ENCODE assay signal across 20 cellular contexts in the genomic region with DNA sequence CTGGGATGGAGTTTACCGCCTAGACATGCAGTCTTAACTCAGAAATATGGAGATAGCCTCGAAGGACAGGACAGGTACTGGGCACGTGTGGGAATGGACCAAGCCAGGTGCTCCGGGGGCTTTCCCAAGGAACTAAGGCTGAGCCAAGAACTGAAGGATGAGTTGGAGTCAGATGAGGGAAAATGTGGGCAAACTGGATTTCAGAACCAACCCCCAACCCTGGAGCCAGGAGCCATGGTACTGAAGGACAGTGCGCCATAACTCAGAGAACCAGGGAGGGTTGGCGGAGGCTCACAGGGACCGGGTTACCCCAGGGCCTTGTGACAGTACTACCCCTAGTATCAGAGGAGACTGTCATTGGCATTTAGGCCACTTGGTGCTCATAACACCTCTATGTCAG.
"Had no signal": no experiment of that assay in that cellular context is flagged by ENCODE, and none has a peak within 500 bp of the region (broad histone marks: within the 10 kb centered on the region; RNA-seq: fewer than 3 reads in every experiment).

No MANE protein-coding gene starts in this region.

- H3K27ac Mint-ChIP-seq: stimulated activated naive CD8-positive, alpha-beta T cell treated with anti-CD3 and anti-CD28 coated beads, Interleukin-15, Interleukin-2, amounts not matched to agents 100 ng/mL and 50 ng/mL, for 24 hours had no signal

- H3K4me3 ChIP-seq: breast epithelium, coronary artery, left lung, tibial nerve had no signal

- H3K9me3 ChIP-seq: breast epithelium, left lung, tibial nerve had no signal

- H3K4me3 Mint-ChIP-seq: mesothelial cell of epicardium; stimulated activated naive CD8-positive, alpha-beta T cell treated with anti-CD3 and anti-CD28 coated beads, Interleukin-15, Interleukin-2, amounts not matched to agents 100 ng/mL and 50 ng/mL, for 24 hours had no signal

- H3K27ac ChIP-seq: breast epithelium, coronary artery, left lung, tibial nerve had no signal

- H3K36me3 ChIP-seq: breast epithelium had no signal

- H3K27me3 Mint-ChIP-seq: progenitor cell of endocrine pancreas; stimulated activated naive CD8-positive, alpha-beta T cell treated with anti-CD3 and anti-CD28 coated beads, Interleukin-15, Interleukin-2, amounts not matched to agents 100 ng/mL and 50 ng/mL, for 24 hours; T-cell had no signal

- FAIRE-seq: astrocyte, endometrium, keratinocyte had no signal

- DNase-seq: activated CD4-positive, alpha-beta T cell treated with anti-CD3 and anti-CD28 coated beads, Interleukin-2, amount 50 U/mL, for 4 hours; activated CD4-positive, CD25-positive, alpha-beta regulatory T cell treated with anti-CD3 and anti-CD28 coated beads, Interleukin-2, amount 50 U/mL, for 72 hours; activated T-cell treated with anti-CD3 and anti-CD28 coated beads for 4 hours; erythroblast; foreskin melanocyte; glutamatergic neuron; hypothalamus; left lung; stimulated activated CD4-positive, alpha-beta T cell treated with anti-CD3 and anti-CD28 coated beads, Interleukin-2, amount 100 ng/mL, for 24 hours; T-cell had no signal

- H3K27me3 ChIP-seq: breast epithelium, left lung, tibial nerve had no signal

- H3K4me1 ChIP-seq: breast epithelium had no signal

- H3K9me3 Mint-ChIP-seq: activated T-helper 1 cell treated with anti-CD3 and anti-CD28 coated beads, Interleukin-12 subunit alpha, Interleukin-12 subunit beta, Interleukin-2, Interleukin-4 antibody, amounts not matched to agents 30 ng/mL and 10 ng/mL and 1 ng/mL, durations not matched to agents 14 hours and 24 hours and 36 hours; mesothelial cell of epicardium; stimulated activated naive CD8-positive, alpha-beta T cell treated with anti-CD3 and anti-CD28 coated beads, Interleukin-15, Interleukin-2, amounts not matched to agents 100 ng/mL and 50 ng/mL, for 24 hours; T-cell had no signal
